24 cellular contexts compared by ENCODE assay signal in genomic region chr3:121362035-121362734, GRCh38.
A peak's percentile ranks its signal among the peaks of the same experiment; 100 is the strongest.
DNase-seq lines count a peak whose midpoint lies in the region; ATAC-seq and TF ChIP-seq lines count a peak whose summit lies in the region.
"Had no signal": no experiment of that assay in that cellular context is flagged by ENCODE, and none has a peak within 500 bp of the region (broad histone marks: within the 10 kb centered on the region; RNA-seq: fewer than 3 reads in every experiment).

No MANE protein-coding gene starts in this region.

- H3K4me1 Mint-ChIP-seq in activated CD4-positive, alpha-beta T cell treated with anti-CD3 and anti-CD28 coated beads, Interleukin-2, amount 10 ng/mL, durations not matched to agents 24 days and 14 days = no peaks in the 10 kb centered on the region
- H3K4me1 Mint-ChIP-seq: activated naive CD8-positive, alpha-beta T cell treated with anti-CD3 and anti-CD28 coated beads, Interleukin-2, amount 10 ng/mL, durations not matched to agents 7 days and 5 days; H9; mesothelial cell of epicardium had no signal

- intact Hi-C loops in Right ventricle myocardium inferior (cut with DNase I) (no loop called here), psoas muscle (cut with DNase I) (no loop called here), PC-3 (cut with micrococcal nuclease) (no loop called here)
- intact Hi-C loops in activated CD4-positive, alpha-beta T cell treated with anti-CD3 and anti-CD28 coated beads, Interleukin-2, amount 10 ng/mL, durations not matched to agents 24 days and 14 days (cut with micrococcal nuclease) = no loop called here

- H3K9ac ChIP-seq in PC-3 (ENCODE audit: low read length) = no peak overlapping the region
- H3K9ac ChIP-seq: SK-N-SH had no signal

- H3K36me3 ChIP-seq in right atrium auricular region (no peaks in the 10 kb centered on the region), psoas muscle (ENCODE audit: insufficient read depth in 1 of 2, low read depth in 1 of 2) (no peaks in the 10 kb centered on the region), PC-3 (ENCODE audit: low read depth, low read length) (no peaks in the 10 kb centered on the region)
- H3K36me3 ChIP-seq: esophagus squamous epithelium, left lung had no signal

- H3K27me3 Mint-ChIP-seq in activated CD4-positive, alpha-beta T cell treated with anti-CD3 and anti-CD28 coated beads, Interleukin-2, amount 10 ng/mL, durations not matched to agents 24 days and 14 days = peaks cover 2% of the 10 kb centered on the region
- H3K27me3 Mint-ChIP-seq: effector memory CD8-positive, alpha-beta T cell had no signal

- no peak overlapping the region for H3K27ac ChIP-seq in right atrium auricular region
- H3K27ac ChIP-seq in psoas muscle = no peak overlapping the region
- no peak overlapping the region for H3K27ac ChIP-seq in PC-3 (ENCODE audit: low read length)
- H3K27ac ChIP-seq: 22Rv1, esophagus squamous epithelium, left lung had no signal

- H3K79me2 ChIP-seq in PC-3 (ENCODE audit: low read length) = no peaks in the 10 kb centered on the region

- CTCF ChIA-PET in PC-3 (lab: Charles Lee) = no interaction called here

- no peaks in the 10 kb centered on the region for H3K9me3 Mint-ChIP-seq in activated CD4-positive, alpha-beta T cell treated with anti-CD3 and anti-CD28 coated beads, Interleukin-2, amount 10 ng/mL, durations not matched to agents 24 days and 14 days
- H3K9me3 Mint-ChIP-seq: H9; T-helper 2 cell treated with Interferon-gamma antibody and Interleukin-4, amounts not matched to agents 5 μg/mL and 100 μg/mL, for 36 hours had no signal

- no peak overlapping the region for H3K4me3 ChIP-seq in right atrium auricular region
- no peak overlapping the region for H3K4me3 ChIP-seq in psoas muscle
- H3K4me3 ChIP-seq in PC-3 (ENCODE audit: low read length) = no peak overlapping the region
- H3K4me3 ChIP-seq: esophagus squamous epithelium, left lung had no signal

- peak; percentile 23 for DNase-seq in Right ventricle myocardium inferior (ENCODE audit: missing footprints)
- no peak for DNase-seq in right atrium auricular region (ENCODE audit: low spot score)
- no peak for DNase-seq in psoas muscle
- no peak for DNase-seq in activated CD4-positive, alpha-beta T cell treated with anti-CD3 and anti-CD28 coated beads, Interleukin-2, amount 10 ng/mL, durations not matched to agents 24 days and 14 days
- no peak for DNase-seq in activated CD8-positive, alpha-beta memory T cell treated with anti-CD3 and anti-CD28 coated beads for 24 hours
- DNase-seq in PC-3 = no peak
- DNase-seq: activated CD4-positive, CD25-positive, alpha-beta regulatory T cell; activated naive CD8-positive, alpha-beta T cell treated with anti-CD3 and anti-CD28 coated beads, Interleukin-2, amount 10 ng/mL, durations not matched to agents 7 days and 5 days; AML-193; DND-41; effector memory CD8-positive, alpha-beta T cell; esophagus squamous epithelium; H9; IMR-90; left lung; NCI-H1694; SK-N-SH; stimulated activated CD4-positive, alpha-beta T cell treated with anti-CD3 and anti-CD28 coated beads, Interleukin-4, amount 100 ng/mL, for 24 hours had no signal

- H4K20me1 ChIP-seq in PC-3 (ENCODE audit: low read length) = no peaks in the 10 kb centered on the region

- H3K36me3 Mint-ChIP-seq in activated CD4-positive, alpha-beta T cell treated with anti-CD3 and anti-CD28 coated beads, Interleukin-2, amount 10 ng/mL, durations not matched to agents 24 days and 14 days (ENCODE audit: low read depth) = no peaks in the 10 kb centered on the region
- H3K36me3 Mint-ChIP-seq: activated naive CD8-positive, alpha-beta T cell treated with anti-CD3 and anti-CD28 coated beads, Interleukin-2, amount 10 ng/mL, durations not matched to agents 7 days and 5 days; mesothelial cell of epicardium had no signal

- H3K4me3 Mint-ChIP-seq in activated CD4-positive, alpha-beta T cell treated with anti-CD3 and anti-CD28 coated beads, Interleukin-2, amount 10 ng/mL, durations not matched to agents 24 days and 14 days = no peak overlapping the region
- H3K4me3 Mint-ChIP-seq: activated naive CD8-positive, alpha-beta T cell treated with anti-CD3 and anti-CD28 coated beads, Interleukin-2, amount 10 ng/mL, durations not matched to agents 7 days and 5 days; effector memory CD8-positive, alpha-beta T cell; H9; mesothelial cell of epicardium; T-helper 2 cell treated with Interferon-gamma antibody and Interleukin-4, amounts not matched to agents 5 μg/mL and 100 μg/mL, for 36 hours had no signal

- H3K27ac Mint-ChIP-seq in activated CD4-positive, alpha-beta T cell treated with anti-CD3 and anti-CD28 coated beads, Interleukin-2, amount 10 ng/mL, durations not matched to agents 24 days and 14 days = no peak overlapping the region
- H3K27ac Mint-ChIP-seq: activated naive CD8-positive, alpha-beta T cell treated with anti-CD3 and anti-CD28 coated beads, Interleukin-2, amount 10 ng/mL, durations not matched to agents 7 days and 5 days; effector memory CD8-positive, alpha-beta T cell; H9; mesothelial cell of epicardium; T-helper 2 cell treated with Interferon-gamma antibody and Interleukin-4, amounts not matched to agents 5 μg/mL and 100 μg/mL, for 36 hours had no signal

- no peaks in the 10 kb centered on the region for H3F3A ChIP-seq in PC-3 (ENCODE audit: low read length, unreplicated experiment)

- H3K27me3 ChIP-seq in right atrium auricular region = no peaks in the 10 kb centered on the region
- H3K27me3 ChIP-seq in psoas muscle (ENCODE audit: insufficient read depth in 3 of 3, low read length in 2 of 3) = no peaks in the 10 kb centered on the region
- H3K27me3 ChIP-seq in PC-3 (ENCODE audit: low read length) = no peaks in the 10 kb centered on the region
- H3K27me3 ChIP-seq: esophagus squamous epithelium, left lung had no signal

- TF ChIP-seq CTCF in right atrium auricular region (IDR thresholded peaks at IDR 0.05) (no peak), psoas muscle (IDR thresholded peaks at IDR 0.05) (no peak), PC-3 (conservative IDR thresholded peaks at IDR 0.05; ENCODE audit: low read depth, low read length) (no peak)

- H3K4me1 ChIP-seq in right atrium auricular region (no peaks in the 10 kb centered on the region), psoas muscle (no peaks in the 10 kb centered on the region), PC-3 (ENCODE audit: insufficient read depth, low read length) (no peaks in the 10 kb centered on the region)
- H3K4me1 ChIP-seq: esophagus squamous epithelium, left lung had no signal

- no peaks in the 10 kb centered on the region for H3K9me2 ChIP-seq in PC-3 (replicated peaks; ENCODE audit: low read length)
- H3K9me2 ChIP-seq: SK-N-SH had no signal

- 62 to 66% (median 62%) methylated on average over 2 of the region's 2 CpGs for WGBS in psoas muscle, 3 donors

- POLR2A ChIA-PET in PC-3 (lab: Charles Lee; ENCODE audit: unreplicated experiment) = interaction anchor here (0.6 kb wide), 1 partner anchor 837 kb away, joined by 4 read pairs; no protein-coding TSS in a partner anchor

- H3K9me3 ChIP-seq in right atrium auricular region (peaks cover 0 to 20% of the 10 kb centered on the region in 2 donors), psoas muscle (no peaks in the 10 kb centered on the region), PC-3 (ENCODE audit: low read length) (no peaks in the 10 kb centered on the region)
- H3K9me3 ChIP-seq: esophagus squamous epithelium, SK-N-SH had no signal

- no TSS peak for BruUV-seq in PC-3 (replicated peaks; lab: Mats Ljungman, UMichigan)

- ATAC-seq in Right ventricle myocardium inferior (no peak), GM21515 (IDR thresholded peaks at IDR 0.05; ENCODE audit: unreplicated experiment) (peak; percentile 72), HG03439 (IDR thresholded peaks at IDR 0.05; ENCODE audit: unreplicated experiment) (peak; percentile 79), psoas muscle (peak in 3 of 4 donors; percentile 39 to 80 (median 54)), PC-3 (no peak)
- ATAC-seq: effector memory CD8-positive, alpha-beta T cell; left lung; Panc1 had no signal

- H3K4me2 ChIP-seq in PC-3 (ENCODE audit: low read length) = no peak overlapping the region
- H3K4me2 ChIP-seq: SK-N-SH had no signal

- no peak overlapping the region for H2AFZ ChIP-seq in PC-3 (ENCODE audit: low read length)

Comparison
In these comparisons a context has a peak if more than half of its experiments do, and no peak if none do; other contexts are left out.
1. ATAC-seq: peak in GM21515 (single experiment), HG03439 (single experiment) and psoas muscle (3 of 4); none in Right ventricle myocardium inferior (single experiment) and PC-3 (single experiment).